Comparison of ENCODE assay signal across 19 cellular contexts in genomic region chr21:46289655-46290178, GRCh38.
"Had no signal": no experiment of that assay in that cellular context is flagged by ENCODE, and none has a peak within 500 bp of the region (broad histone marks: within the 10 kb centered on the region; RNA-seq: fewer than 3 reads in every experiment).

No MANE protein-coding gene starts in this region.

- ATAC-seq: activated CD4-positive, CD25-positive, alpha-beta regulatory T cell treated with anti-CD3 and anti-CD28 coated beads, Interleukin-2, amount 50 U/mL, for 24 hours; effector memory CD8-positive, alpha-beta T cell; gastrocnemius medialis; heart left ventricle; right cardiac atrium had no signal

- H3K36me3 ChIP-seq: prostate gland had no signal

- H3K4me2 ChIP-seq: smooth muscle cell had no signal

- H3K27ac ChIP-seq: ascending aorta, gastrocnemius medialis, prostate gland, upper lobe of left lung had no signal

- H3K4me3 ChIP-seq: ascending aorta, gastrocnemius medialis, heart left ventricle, prostate gland, smooth muscle cell, upper lobe of left lung had no signal

- H3K9me3 ChIP-seq: ascending aorta, gastrocnemius medialis, heart left ventricle, prostate gland, upper lobe of left lung had no signal

- DNase-seq: activated naive CD4-positive, alpha-beta T cell treated with anti-CD3 and anti-CD28 coated beads, Interleukin-2, amount 10 ng/mL, durations not matched to agents 7 days and 5 days; activated T-cell treated with anti-CD3 and anti-CD28 coated beads for 4 hours; dermis blood vessel endothelial cell; effector memory CD8-positive, alpha-beta T cell; gastrocnemius medialis; heart left ventricle; immature natural killer cell; occipital lobe; right cardiac atrium; stimulated activated CD4-positive, alpha-beta T cell treated with anti-CD3 and anti-CD28 coated beads, Interleukin-4, amount 100 ng/mL, for 4 hours; stimulated activated CD8-positive, alpha-beta memory T cell treated with anti-CD3 and anti-CD28 coated beads, Interleukin-4, amount 100 ng/mL, for 48 hours; stimulated activated naive CD4-positive, alpha-beta T cell treated with Interleukin-2 at 50 U/mL for 16 hours; substantia nigra; T-helper 9 cell; upper lobe of left lung had no signal

- H3K27me3 ChIP-seq: ascending aorta, gastrocnemius medialis, heart left ventricle, upper lobe of left lung had no signal
